ENCODE assay signal across 1 cellular context in genomic region chr22:21624880-21625791, GRCh38.
TF ChIP-seq lines count a peak whose summit lies in the region.

No MANE protein-coding gene starts in this region.

TF ChIP-seq in endothelial cell of umbilical vein, 7 proteins besides CTCF, POLR2A, EP300 and RAD21:
- TF ChIP-seq MAX (IDR thresholded peaks at IDR 0.05; ENCODE audit: insufficient read depth, insufficient read length): no peak
- TF ChIP-seq GATA2 (IDR thresholded peaks at IDR 0.05; ENCODE audit: insufficient read depth, insufficient read length, low read depth, low read length): no peak
- no peak for TF ChIP-seq MYC (IDR thresholded peaks at IDR 0.05; ENCODE audit: low read depth, low read length)
- no peak for TF ChIP-seq EZH2 (IDR thresholded peaks at IDR 0.05; ENCODE audit: borderline replicate concordance, low read depth, low read length, severe bottlenecking)
- TF ChIP-seq FOS (IDR thresholded peaks at IDR 0.05; ENCODE audit: borderline replicate concordance, insufficient read depth, low read length): no peak
- TF ChIP-seq JUN (IDR thresholded peaks at IDR 0.05; ENCODE audit: borderline replicate concordance, insufficient read depth, insufficient read length, low read depth): no peak
- no peak for TF ChIP-seq POLR2AphosphoS5 (IDR thresholded peaks at IDR 0.05; ENCODE audit: insufficient read depth, low read depth, low read length)
TF ChIP-seq in endothelial cell of umbilical vein: peak in this region for 0.
